In genomic region chr2:135798762-135799161, GRCh38 we compare ENCODE assay signal across 14 cellular contexts. TPM values are rescaled to one million over a fixed set of nuclear protein-coding genes. Genes with fewer than 3 reads are reported as not detected.
DNase-seq lines count a peak whose midpoint lies in the region; ATAC-seq, FAIRE-seq and TF ChIP-seq lines count a peak whose summit lies in the region.
"Had no signal": no experiment of that assay in that cellular context is flagged by ENCODE, and none has a peak within 500 bp of the region (broad histone marks: within the 10 kb centered on the region; RNA-seq: fewer than 3 reads in every experiment).

No MANE protein-coding gene starts in this region.

- H3K4me2 ChIP-seq in OCI-LY1 (ENCODE audit: low read length) (peak overlapping the region; percentile 10; the same call in 1 of the 2 replicates), endothelial cell of umbilical vein (ENCODE audit: insufficient read depth, low read length) (no peak overlapping the region)

- H3K79me2 ChIP-seq in OCI-LY1 (ENCODE audit: insufficient read depth, low read length) (no peaks in the 10 kb centered on the region), endothelial cell of umbilical vein (ENCODE audit: control insufficient read depth, insufficient read depth, low read length) (no peaks in the 10 kb centered on the region)

- no peak overlapping the region for H3K4me3 ChIP-seq in OCI-LY1 (ENCODE audit: low read depth, low read length, poor library complexity, severe bottlenecking)
- H3K4me3 ChIP-seq in endothelial cell of umbilical vein (replicated peaks in 1 of 3; ENCODE audit: insufficient read depth in 1 of 3, low read depth in 1 of 3, low read length in 3 of 3) = no peak overlapping the region

- H4K20me1 ChIP-seq in OCI-LY1 (ENCODE audit: insufficient read depth, low read length) = no peaks in the 10 kb centered on the region
- no peaks in the 10 kb centered on the region for H4K20me1 ChIP-seq in endothelial cell of umbilical vein (replicated peaks; ENCODE audit: control insufficient read depth, extremely low read depth, insufficient read depth, low read length)

- peak; percentile 60 for TF ChIP-seq CTCF in activated CD8-positive, alpha-beta T cell treated with anti-CD3 and anti-CD28 coated beads for 36 hours (IDR thresholded peaks at IDR 0.05)
- peak; percentile 57 for TF ChIP-seq CTCF in OCI-LY1 (IDR thresholded peaks at IDR 0.05; ENCODE audit: low read length)
- TF ChIP-seq CTCF in endothelial cell of umbilical vein (IDR thresholded peaks at IDR 0.05; ENCODE audit: extremely low read depth in 1 of 2, insufficient read depth in 1 of 2, low read depth in 1 of 2, low read length in 2 of 2) = peak in 1 of 2 donors; percentile 17
- peak; percentile 33 for TF ChIP-seq CTCF in osteocyte (IDR thresholded peaks at IDR 0.05)

- peak; percentile 8 for FAIRE-seq in endothelial cell of umbilical vein (lab: Jason Lieb, UNC)
- FAIRE-seq: endometrium, TTC549 had no signal

- peak overlapping the region; percentile 96 for H2AFZ ChIP-seq in OCI-LY1 (ENCODE audit: low read length)
- H2AFZ ChIP-seq in endothelial cell of umbilical vein (ENCODE audit: low read depth, low read length) = no peak overlapping the region

- H3K9ac ChIP-seq in OCI-LY1 (ENCODE audit: low read length) = peak overlapping the region; percentile 37; the same call in 1 of the 2 replicates
- no peak overlapping the region for H3K9ac ChIP-seq in endothelial cell of umbilical vein (replicated peaks; ENCODE audit: extremely low read depth, insufficient read depth, low read length)

- DNase-seq in activated CD8-positive, alpha-beta T cell treated with anti-CD3 and anti-CD28 coated beads for 36 hours = no peak
- no peak for DNase-seq in activated CD8-positive, alpha-beta T cell treated with anti-CD3 and anti-CD28 coated beads, Interleukin-2, amount 10 ng/mL, durations not matched to agents 7 days and 5 days
- DNase-seq in endothelial cell of umbilical vein (ENCODE audit: low read depth, low spot score) (peak; percentile 15), osteocyte (ENCODE audit: extremely low spot score, unreplicated experiment) (no peak), HT-29 (ENCODE audit: low spot score) (no peak)
- no peak for DNase-seq in activated effector memory CD4-positive, alpha-beta T cell treated with anti-CD3 and anti-CD28 coated beads, Interleukin-2, amount 50 U/mL, for 16 hours
- DNase-seq: amniotic stem cell, naive B cell, NCI-H187 treated with DMSO at 0.1 percent for 48 hours, trophoblast cell had no signal

- peaks cover 15% of the 10 kb centered on the region for H3K36me3 Mint-ChIP-seq in activated CD8-positive, alpha-beta T cell treated with anti-CD3 and anti-CD28 coated beads for 36 hours (ENCODE audit: low read depth)
- peaks cover 21% of the 10 kb centered on the region for H3K36me3 Mint-ChIP-seq in activated CD8-positive, alpha-beta T cell treated with anti-CD3 and anti-CD28 coated beads, Interleukin-2, amount 10 ng/mL, durations not matched to agents 7 days and 5 days (ENCODE audit: low read depth)
- no peaks in the 10 kb centered on the region for H3K36me3 Mint-ChIP-seq in osteocyte (ENCODE audit: unreplicated experiment)
- H3K36me3 Mint-ChIP-seq: naive B cell had no signal

- no peaks in the 10 kb centered on the region for H3K27me3 Mint-ChIP-seq in activated CD8-positive, alpha-beta T cell treated with anti-CD3 and anti-CD28 coated beads for 36 hours
- H3K27me3 Mint-ChIP-seq in activated CD8-positive, alpha-beta T cell treated with anti-CD3 and anti-CD28 coated beads, Interleukin-2, amount 10 ng/mL, durations not matched to agents 7 days and 5 days (ENCODE audit: low read depth) = no peaks in the 10 kb centered on the region
- H3K27me3 Mint-ChIP-seq in osteocyte (ENCODE audit: unreplicated experiment) = no peaks in the 10 kb centered on the region

- POLR2A ChIA-PET in activated CD8-positive, alpha-beta T cell treated with anti-CD3 and anti-CD28 coated beads for 36 hours (lab: Charles Lee) = interaction anchor here (0.6 to 1.5 kb wide), 2 partner anchors 16 to 78 kb away, joined by 3 to 6 read pairs; partner anchors contain the start of gene MCM6
- POLR2A ChIA-PET in activated CD8-positive, alpha-beta T cell treated with anti-CD3 and anti-CD28 coated beads, Interleukin-2, amount 10 ng/mL, durations not matched to agents 7 days and 5 days (lab: Charles Lee) = interaction anchor here (0.6 kb wide), 1 partner anchor 67 kb away, joined by 3 read pairs; no protein-coding TSS in a partner anchor
- POLR2A ChIA-PET in endothelial cell of umbilical vein (lab: Charles Lee) = no interaction called here

- peaks cover 32% of the 10 kb centered on the region for H3K4me1 ChIP-seq in OCI-LY1 (ENCODE audit: insufficient read depth, low read length, severe bottlenecking)
- no peaks in the 10 kb centered on the region for H3K4me1 ChIP-seq in endothelial cell of umbilical vein (ENCODE audit: control insufficient read depth, extremely low read depth, insufficient read depth, low read length)

- no peaks in the 10 kb centered on the region for H3K9me2 ChIP-seq in OCI-LY1 (ENCODE audit: low read depth, low read length)

- H3K27ac Mint-ChIP-seq in activated CD8-positive, alpha-beta T cell treated with anti-CD3 and anti-CD28 coated beads for 36 hours = no peak overlapping the region
- H3K27ac Mint-ChIP-seq in activated CD8-positive, alpha-beta T cell treated with anti-CD3 and anti-CD28 coated beads, Interleukin-2, amount 10 ng/mL, durations not matched to agents 7 days and 5 days = no peak overlapping the region
- H3K27ac Mint-ChIP-seq in osteocyte (ENCODE audit: unreplicated experiment) = no peak overlapping the region

- peaks cover 10% of the 10 kb centered on the region; the same call in 1 of the 2 replicates for H3K36me3 ChIP-seq in OCI-LY1 (ENCODE audit: insufficient read depth, low read length)
- H3K36me3 ChIP-seq in endothelial cell of umbilical vein (ENCODE audit: control insufficient read depth in 2 of 2, extremely low read depth in 1 of 2, insufficient read depth in 2 of 2, low read length in 2 of 2) = no peaks in the 10 kb centered on the region

- H3K9me3 ChIP-seq in OCI-LY1 (ENCODE audit: low read length) (0 out of 2 replicates have a peak, but pooled peaks cover 11% of the 10 kb centered on the region), endothelial cell of umbilical vein (replicated peaks; ENCODE audit: control insufficient read depth, insufficient read depth, low read length) (no peaks in the 10 kb centered on the region)

- H3K9me1 ChIP-seq in endothelial cell of umbilical vein (replicated peaks; ENCODE audit: control insufficient read depth, extremely low read depth, insufficient read depth, low read length) = no peaks in the 10 kb centered on the region

- H3K4me1 Mint-ChIP-seq in activated CD8-positive, alpha-beta T cell treated with anti-CD3 and anti-CD28 coated beads for 36 hours (ENCODE audit: low read depth) = peaks cover 16% of the 10 kb centered on the region
- H3K4me1 Mint-ChIP-seq in activated CD8-positive, alpha-beta T cell treated with anti-CD3 and anti-CD28 coated beads, Interleukin-2, amount 10 ng/mL, durations not matched to agents 7 days and 5 days (ENCODE audit: low read depth) = peaks cover 16% of the 10 kb centered on the region
- H3K4me1 Mint-ChIP-seq in osteocyte (ENCODE audit: unreplicated experiment) = peaks cover 5% of the 10 kb centered on the region

- H3K27ac ChIP-seq in OCI-LY1 (ENCODE audit: low read depth, low read length, poor library complexity, severe bottlenecking) (peak overlapping the region; percentile 75), endothelial cell of umbilical vein (ENCODE audit: insufficient read depth, low read depth, low read length) (no peak overlapping the region)

- intact Hi-C loops in activated CD8-positive, alpha-beta T cell treated with anti-CD3 and anti-CD28 coated beads for 36 hours (cut with micrococcal nuclease) = no loop called here
- intact Hi-C loops in endothelial cell of umbilical vein (cut with micrococcal nuclease) = loop anchor here (5.0 kb wide), 1 partner anchor 326 kb away; no protein-coding TSS in a partner anchor

- ATAC-seq in activated CD8-positive, alpha-beta T cell treated with anti-CD3 and anti-CD28 coated beads for 36 hours = no peak
- ATAC-seq in activated CD8-positive, alpha-beta T cell treated with anti-CD3 and anti-CD28 coated beads, Interleukin-2, amount 10 ng/mL, durations not matched to agents 7 days and 5 days = no peak
- ATAC-seq in GM19324 (IDR thresholded peaks at IDR 0.05; ENCODE audit: low FRiP score, unreplicated experiment) = no peak

- dilution Hi-C loops in endothelial cell of umbilical vein (cut with MboI; ENCODE audit: extremely low pct_ligation_motif_present, low sequenced_read_pairs) = no loop called here

- H3K9me3 Mint-ChIP-seq in activated CD8-positive, alpha-beta T cell treated with anti-CD3 and anti-CD28 coated beads for 36 hours = peaks cover 20% of the 10 kb centered on the region
- peaks cover 8% of the 10 kb centered on the region for H3K9me3 Mint-ChIP-seq in activated CD8-positive, alpha-beta T cell treated with anti-CD3 and anti-CD28 coated beads, Interleukin-2, amount 10 ng/mL, durations not matched to agents 7 days and 5 days (ENCODE audit: insufficient read depth)
- no peaks in the 10 kb centered on the region for H3K9me3 Mint-ChIP-seq in osteocyte (ENCODE audit: unreplicated experiment)

- BruUV-seq in endothelial cell of umbilical vein (replicated peaks; lab: Mats Ljungman, UMichigan) = no TSS peak

- no peak for TF ChIP-seq POLR2A in endothelial cell of umbilical vein (IDR thresholded peaks at IDR 0.05; ENCODE audit: low read depth, low read length)

- H3K27me3 ChIP-seq in OCI-LY1 (ENCODE audit: insufficient read depth, low read length) (no peaks in the 10 kb centered on the region), endothelial cell of umbilical vein (ENCODE audit: control insufficient read depth in 2 of 2, insufficient read depth in 2 of 2, low read length in 2 of 2) (no peaks in the 10 kb centered on the region)

- no peak overlapping the region for H3K4me3 Mint-ChIP-seq in activated CD8-positive, alpha-beta T cell treated with anti-CD3 and anti-CD28 coated beads for 36 hours
- no peak overlapping the region for H3K4me3 Mint-ChIP-seq in activated CD8-positive, alpha-beta T cell treated with anti-CD3 and anti-CD28 coated beads, Interleukin-2, amount 10 ng/mL, durations not matched to agents 7 days and 5 days
- H3K4me3 Mint-ChIP-seq in osteocyte (ENCODE audit: unreplicated experiment) = no peak overlapping the region

- CTCF ChIA-PET in activated CD8-positive, alpha-beta T cell treated with anti-CD3 and anti-CD28 coated beads for 36 hours (lab: Charles Lee) = interaction anchor here (0.7 to 6.3 kb wide), 23 partner anchors 9 to 794 kb away, joined by 3 to 145 read pairs (median 10); partner anchors contain the start of gene UBXN4
- CTCF ChIA-PET in activated CD8-positive, alpha-beta T cell treated with anti-CD3 and anti-CD28 coated beads, Interleukin-2, amount 10 ng/mL, durations not matched to agents 7 days and 5 days (lab: Charles Lee) = interaction anchor here (1.4 to 4.7 kb wide), 13 partner anchors 10 to 804 kb away, joined by 3 to 76 read pairs (median 13); no protein-coding TSS in a partner anchor
- CTCF ChIA-PET in endothelial cell of umbilical vein (lab: Charles Lee) = interaction anchor here (1.1 to 5.1 kb wide), 14 partner anchors 8 to 810 kb away, joined by 3 to 88 read pairs (median 8); partner anchors contain the start of gene MCM6

- H3F3A ChIP-seq in OCI-LY1 (ENCODE audit: insufficient read depth, low read length) = no peaks in the 10 kb centered on the region

RNA-seq across cellular contexts. Expression of gene LCT, which starts 38.2 kb away (rescaled TPM):
- under 1 TPM; 0.11 to 0.29 TPM for total RNA-seq in activated CD8-positive, alpha-beta T cell treated with anti-CD3 and anti-CD28 coated beads for 36 hours
- under 1 TPM; 0.18 to 0.34 TPM for total RNA-seq in activated CD8-positive, alpha-beta T cell treated with anti-CD3 and anti-CD28 coated beads, Interleukin-2, amount 10 ng/mL, durations not matched to agents 7 days and 5 days
- total RNA-seq in endothelial cell of umbilical vein = 0.07 TPM in 1 of 2 replicates, not detected in the other
- polyA plus RNA-seq in endothelial cell of umbilical vein = 0.03 TPM in 1 of 2 replicates, not detected in the other
- polyA plus RNA-seq in endothelial cell of umbilical vein (2011; cell fraction: cytosol; rRNA removed) = not detected in 2 replicates
- polyA plus RNA-seq in endothelial cell of umbilical vein (2011; cell fraction: nucleus; rRNA removed) = not detected in 2 replicates
- polyA plus RNA-seq in endothelial cell of umbilical vein (2012) = not detected in 2 replicates
- polyA minus RNA-seq in endothelial cell of umbilical vein = 0.05 TPM in 1 of 2 replicates, not detected in the other
- not detected for polyA minus RNA-seq in endothelial cell of umbilical vein (2011; cell fraction: cytosol; rRNA and poly(A)+ RNA removed)
- polyA minus RNA-seq in endothelial cell of umbilical vein (2011; cell fraction: nucleus; rRNA and poly(A)+ RNA removed) = 0.14 TPM in 2 replicates
- total RNA-seq in osteocyte = not detected in 2 replicates
- not detected in 2 replicates for total RNA-seq in HT-29 (2014; rRNA removed; shearing (Covaris generic))

RNA-seq across cellular contexts. Expression of gene UBXN4, which starts 57.1 kb away (rescaled TPM):
- total RNA-seq in activated CD8-positive, alpha-beta T cell treated with anti-CD3 and anti-CD28 coated beads for 36 hours = 100 to 1,000 TPM in 1 of 2 experiments, 10 to 100 TPM in 1; 90.5 to 105 TPM
- total RNA-seq in activated CD8-positive, alpha-beta T cell treated with anti-CD3 and anti-CD28 coated beads, Interleukin-2, amount 10 ng/mL, durations not matched to agents 7 days and 5 days = 10 to 100 TPM; 94.1 to 96.2 TPM
- total RNA-seq in endothelial cell of umbilical vein (103 and 108 TPM in 2 replicates), osteocyte (109 and 118 TPM in 2 replicates)
- 31.3 and 40.8 TPM in 2 replicates for polyA plus RNA-seq in endothelial cell of umbilical vein
- polyA plus RNA-seq in endothelial cell of umbilical vein (2011; cell fraction: cytosol; rRNA removed) = 41.0 and 53.7 TPM in 2 replicates
- polyA plus RNA-seq in endothelial cell of umbilical vein (2011; cell fraction: nucleus; rRNA removed) = 183 and 240 TPM in 2 replicates
- polyA plus RNA-seq in endothelial cell of umbilical vein (2012) = 78.0 and 95.3 TPM in 2 replicates
- 53.0 and 61.9 TPM in 2 replicates for polyA minus RNA-seq in endothelial cell of umbilical vein
- polyA minus RNA-seq in endothelial cell of umbilical vein (2011; cell fraction: cytosol; rRNA and poly(A)+ RNA removed) = 30.4 TPM
- 108 and 150 TPM in 2 replicates for polyA minus RNA-seq in endothelial cell of umbilical vein (2011; cell fraction: nucleus; rRNA and poly(A)+ RNA removed)
- 27.8 and 28.3 TPM in 2 replicates for total RNA-seq in HT-29 (2014; rRNA removed; shearing (Covaris generic))
